ENCODE assay signal across 17 cellular contexts in genomic region chrX:123809854-123810375, GRCh38.
"Had no signal": no experiment of that assay in that cellular context is flagged by ENCODE, and none has a peak within 500 bp of the region (broad histone marks: within the 10 kb centered on the region; RNA-seq: fewer than 3 reads in every experiment).

No MANE protein-coding gene starts in this region.

- ATAC-seq: gastrocnemius medialis, pancreas, right cardiac atrium had no signal

- H3K36me3 ChIP-seq: esophagus muscularis mucosa, gastrocnemius medialis, pancreas, thyroid gland, upper lobe of left lung, uterus had no signal

- H3K27me3 Mint-ChIP-seq: progenitor cell of endocrine pancreas had no signal

- H3K4me1 Mint-ChIP-seq: nephron had no signal

- H3K27me3 ChIP-seq: esophagus muscularis mucosa, gastrocnemius medialis, pancreas, thyroid gland, upper lobe of left lung, uterus had no signal

- DNase-seq: effector CD8-positive, alpha-beta T cell; gastrocnemius medialis; hippocampal formation; mesendoderm; occipital lobe; pancreas; right cardiac atrium; stimulated activated CD4-positive, alpha-beta T cell treated with anti-CD3 and anti-CD28 coated beads, Interleukin-2, amount 100 ng/mL, for 48 hours; stimulated activated naive CD4-positive, alpha-beta T cell treated with Interleukin-2 at 50 U/mL for 16 hours; thyroid gland; upper lobe of left lung; uterus had no signal

- H3K27ac Mint-ChIP-seq: nephron, progenitor cell of endocrine pancreas had no signal

- H3K4me3 Mint-ChIP-seq: nephron had no signal

- H3K27ac ChIP-seq: coronary artery, esophagus muscularis mucosa, gastrocnemius medialis, pancreas, thyroid gland, upper lobe of left lung, uterus had no signal

- H3K4me1 ChIP-seq: esophagus muscularis mucosa, gastrocnemius medialis, pancreas, thyroid gland, uterus had no signal

- H3K9me3 ChIP-seq: esophagus muscularis mucosa, gastrocnemius medialis, pancreas, thyroid gland, upper lobe of left lung, uterus had no signal

- H3K4me3 ChIP-seq: coronary artery, esophagus muscularis mucosa, gastrocnemius medialis, pancreas, smooth muscle cell, thyroid gland, upper lobe of left lung, uterus had no signal
